Comparison of ENCODE assay signal across 13 cellular contexts in genomic region chr16:89401641-89402445, GRCh38.
A peak's percentile ranks its signal among the peaks of the same experiment; 100 is the strongest.
DNase-seq lines count a peak whose midpoint lies in the region; ATAC-seq and TF ChIP-seq lines count a peak whose summit lies in the region.
"Had no signal": no experiment of that assay in that cellular context is flagged by ENCODE, and none has a peak within 500 bp of the region (broad histone marks: within the 10 kb centered on the region; RNA-seq: fewer than 3 reads in every experiment).

No MANE protein-coding gene starts in this region.

- DNase-seq in natural killer cell (no peak), type B pancreatic cell (ENCODE audit: extremely low spot score, unreplicated experiment) (no peak), C1 segment of cervical spinal cord (lab: John Stamatoyannopoulos, UW) (no peak), SIG-M5 (lab: John Stamatoyannopoulos, UW) (no peak)
- no peak for DNase-seq in natural killer cell treated with Interleukin-12 subunit alpha and Interleukin-12 subunit beta and Interleukin-15 and Interleukin-18, amount 100 ng/mL, for 72 hours (ENCODE audit: low spot score)
- no peak for DNase-seq in activated naive CD4-positive, alpha-beta T cell treated with anti-CD3 and anti-CD28 coated beads, Interleukin-2, amount 50 U/mL, for 72 hours (ENCODE audit: low spot score in 2 of 2)
- DNase-seq: NCI-H226; occipital lobe; RPMI8226; stimulated activated CD4-positive, alpha-beta T cell treated with anti-CD3 and anti-CD28 coated beads, Interleukin-2, amount 100 ng/mL, for 24 hours had no signal

- H3K9me3 Mint-ChIP-seq in natural killer cell: no peaks in the 10 kb centered on the region
- no peaks in the 10 kb centered on the region for H3K9me3 Mint-ChIP-seq in natural killer cell treated with Interleukin-12 subunit alpha and Interleukin-12 subunit beta and Interleukin-15 and Interleukin-18, amount 100 ng/mL, for 72 hours
- H3K9me3 Mint-ChIP-seq in activated naive CD4-positive, alpha-beta T cell treated with anti-CD3 and anti-CD28 coated beads, Interleukin-2, amount 50 U/mL, for 72 hours: no peaks in the 10 kb centered on the region
- H3K9me3 Mint-ChIP-seq in type B pancreatic cell: no peaks in the 10 kb centered on the region

- peak overlapping the region; percentile 26 to 63 for H3K27ac Mint-ChIP-seq in natural killer cell
- H3K27ac Mint-ChIP-seq in natural killer cell treated with Interleukin-12 subunit alpha and Interleukin-12 subunit beta and Interleukin-15 and Interleukin-18, amount 100 ng/mL, for 72 hours: peak overlapping the region in 1 of 2 donors; percentile 31
- H3K27ac Mint-ChIP-seq in activated naive CD4-positive, alpha-beta T cell treated with anti-CD3 and anti-CD28 coated beads, Interleukin-2, amount 50 U/mL, for 72 hours: peak overlapping the region; percentile 60 to 88
- H3K27ac Mint-ChIP-seq in type B pancreatic cell: peak overlapping the region; percentile 87

- no peaks in the 10 kb centered on the region for H3K36me3 Mint-ChIP-seq in natural killer cell
- H3K36me3 Mint-ChIP-seq in natural killer cell treated with Interleukin-12 subunit alpha and Interleukin-12 subunit beta and Interleukin-15 and Interleukin-18, amount 100 ng/mL, for 72 hours: no peaks in the 10 kb centered on the region
- H3K36me3 Mint-ChIP-seq in activated naive CD4-positive, alpha-beta T cell treated with anti-CD3 and anti-CD28 coated beads, Interleukin-2, amount 50 U/mL, for 72 hours: peaks cover 0 to 7% of the 10 kb centered on the region in 2 donors
- no peaks in the 10 kb centered on the region for H3K36me3 Mint-ChIP-seq in type B pancreatic cell

- H3K27me3 Mint-ChIP-seq in natural killer cell (ENCODE audit: low read depth in 2 of 2) (no peaks in the 10 kb centered on the region), type B pancreatic cell (no peaks in the 10 kb centered on the region)
- H3K27me3 Mint-ChIP-seq in natural killer cell treated with Interleukin-12 subunit alpha and Interleukin-12 subunit beta and Interleukin-15 and Interleukin-18, amount 100 ng/mL, for 72 hours: no peaks in the 10 kb centered on the region

- peaks cover 18% of the 10 kb centered on the region for H3K4me1 ChIP-seq in iPS-15b (ENCODE audit: control insufficient read depth, insufficient read depth, low read length)

- H3K36me3 ChIP-seq in iPS-15b (ENCODE audit: control insufficient read depth, insufficient read depth, low read length): peaks cover 4% of the 10 kb centered on the region

- H3K4me3 Mint-ChIP-seq in natural killer cell (no peak overlapping the region), type B pancreatic cell (peak overlapping the region; percentile 79)
- H3K4me3 Mint-ChIP-seq in natural killer cell treated with Interleukin-12 subunit alpha and Interleukin-12 subunit beta and Interleukin-15 and Interleukin-18, amount 100 ng/mL, for 72 hours: no peak overlapping the region

- H3K4me3 ChIP-seq in iPS-15b (ENCODE audit: low read depth, low read length): no peak overlapping the region
- H3K4me3 ChIP-seq: BLaER1 had no signal

- TF ChIP-seq CTCF in natural killer cell (IDR thresholded peaks at IDR 0.05): no peak
- no peak for TF ChIP-seq CTCF in type B pancreatic cell (conservative IDR thresholded peaks at IDR 0.05)

- H3K9me3 ChIP-seq in iPS-15b (ENCODE audit: control insufficient read depth, insufficient read depth, low read length): no peaks in the 10 kb centered on the region
- H3K9me3 ChIP-seq: BLaER1 had no signal

- ATAC-seq in natural killer cell: no peak
- ATAC-seq in natural killer cell treated with Interleukin-12 subunit alpha and Interleukin-12 subunit beta and Interleukin-15 and Interleukin-18, amount 100 ng/mL, for 72 hours: no peak
- no peak for ATAC-seq in activated naive CD4-positive, alpha-beta T cell treated with anti-CD3 and anti-CD28 coated beads, Interleukin-2, amount 50 U/mL, for 72 hours
- ATAC-seq in HG02870 (IDR thresholded peaks at IDR 0.05; ENCODE audit: unreplicated experiment): no peak

- H3K4me1 Mint-ChIP-seq in natural killer cell (peaks cover 60 to 70% of the 10 kb centered on the region in 2 donors), type B pancreatic cell (ENCODE audit: unreplicated experiment) (peaks cover 56% of the 10 kb centered on the region)
- peaks cover 44 to 53% of the 10 kb centered on the region in 2 donors for H3K4me1 Mint-ChIP-seq in natural killer cell treated with Interleukin-12 subunit alpha and Interleukin-12 subunit beta and Interleukin-15 and Interleukin-18, amount 100 ng/mL, for 72 hours (ENCODE audit: low read depth in 2 of 2)

- H3K27me3 ChIP-seq in iPS-15b (ENCODE audit: control insufficient read depth, insufficient read depth, low read length): no peaks in the 10 kb centered on the region
- H3K27me3 ChIP-seq: BLaER1 had no signal

- peak overlapping the region; percentile 3 for H3K9ac ChIP-seq in iPS-15b (ENCODE audit: low read depth, low read length)
- H3K9ac ChIP-seq: BLaER1 had no signal

- intact Hi-C loops in natural killer cell (cut with micrococcal nuclease): no loop called here
